In genomic region chr12:10941916-10942607, GRCh38 we compare ENCODE assay signal across 12 cellular contexts. TPM values are rescaled to one million over a fixed set of nuclear protein-coding genes. Genes with fewer than 3 reads are reported as not detected.
DNase-seq lines count a peak whose midpoint lies in the region; ATAC-seq and TF ChIP-seq lines count a peak whose summit lies in the region.
"Had no signal": no experiment of that assay in that cellular context is flagged by ENCODE, and none has a peak within 500 bp of the region (broad histone marks: within the 10 kb centered on the region; RNA-seq: fewer than 3 reads in every experiment).

No MANE protein-coding gene starts in this region.

- no peak overlapping the region for H3K4me3 ChIP-seq in right atrium auricular region

- no peaks in the 10 kb centered on the region for H3K4me1 ChIP-seq in right atrium auricular region

- peak overlapping the region; percentile 84 for H3K27ac ChIP-seq in epithelial cell of prostate
- H3K27ac ChIP-seq in right atrium auricular region = no peak overlapping the region

- TF ChIP-seq CTCF in progenitor cell of endocrine pancreas (IDR thresholded peaks at IDR 0.05; ENCODE audit: unreplicated experiment) (no peak), right atrium auricular region (IDR thresholded peaks at IDR 0.05) (no peak)

- no peak overlapping the region for H3K4me3 Mint-ChIP-seq in progenitor cell of endocrine pancreas (ENCODE audit: low read depth)
- H3K4me3 Mint-ChIP-seq in T-helper 17 cell = no peak overlapping the region

- H3K9me3 Mint-ChIP-seq in progenitor cell of endocrine pancreas (ENCODE audit: low read depth) = peaks cover 41% of the 10 kb centered on the region

- H3K27me3 ChIP-seq in right atrium auricular region = no peaks in the 10 kb centered on the region

- no peak for TF ChIP-seq POLR2A in GM18505 (IDR thresholded peaks at IDR 0.05; ENCODE audit: borderline replicate concordance, extremely low read depth, insufficient read depth, insufficient read length)

- H3K4me1 Mint-ChIP-seq in progenitor cell of endocrine pancreas (ENCODE audit: low read depth) (peaks cover 3% of the 10 kb centered on the region), T-helper 17 cell (peaks cover 17% of the 10 kb centered on the region)

- H3K27me3 Mint-ChIP-seq in progenitor cell of endocrine pancreas (no peaks in the 10 kb centered on the region), T-helper 17 cell (no peaks in the 10 kb centered on the region)

- no peaks in the 10 kb centered on the region for H3K9me3 ChIP-seq in T-helper 17 cell (ENCODE audit: control insufficient read depth, low read length, poor library complexity, severe bottlenecking)
- no peaks in the 10 kb centered on the region for H3K9me3 ChIP-seq in right atrium auricular region

- ATAC-seq in GM18868 (IDR thresholded peaks at IDR 0.05; ENCODE audit: unreplicated experiment) (peak; percentile 41), HG02970 (IDR thresholded peaks at IDR 0.05; ENCODE audit: low FRiP score, unreplicated experiment) (no peak), T-helper 17 cell (no peak), GM18505 (IDR thresholded peaks at IDR 0.05; ENCODE audit: unreplicated experiment) (no peak)

- DNase-seq in NCI-H2107 (lab: John Stamatoyannopoulos, UW) = peak; percentile 51
- DNase-seq in epithelial cell of prostate (ENCODE audit: low read depth, low spot score) = peak; percentile 91
- no peak for DNase-seq in progenitor cell of endocrine pancreas (ENCODE audit: low spot score, unreplicated experiment)
- no peak for DNase-seq in T-helper 17 cell
- DNase-seq in right atrium auricular region (ENCODE audit: low spot score) = no peak
- DNase-seq: activated CD4-positive, alpha-beta T cell treated with anti-CD3 and anti-CD28 coated beads, Interleukin-2, amount 50 U/mL, for 48 hours; NCI-H446 treated with DMSO at 0.1 percent for 48 hours had no signal

- H3K27ac Mint-ChIP-seq in progenitor cell of endocrine pancreas = peak overlapping the region; percentile 91
- H3K27ac Mint-ChIP-seq in T-helper 17 cell = no peak overlapping the region

- no peaks in the 10 kb centered on the region for H3K36me3 ChIP-seq in right atrium auricular region

- H3K36me3 Mint-ChIP-seq in progenitor cell of endocrine pancreas (ENCODE audit: insufficient read depth) (peaks cover 26% of the 10 kb centered on the region), T-helper 17 cell (ENCODE audit: low read depth) (no peaks in the 10 kb centered on the region)

RNA-seq across cellular contexts. Expression of gene TAS2R14, which starts 3.0 kb away (rescaled TPM):
- 5.7 and 6.1 TPM in 2 replicates for total RNA-seq in progenitor cell of endocrine pancreas
- 1 to 10 TPM; 2.4 to 2.9 TPM for total RNA-seq in T-helper 17 cell
- total RNA-seq in right atrium auricular region = 1 to 10 TPM in 1 of 2 donors, under 1 TPM in 1; 0.39 to 1.2 TPM

RNA-seq across cellular contexts. Expression of gene PRH2, which starts 13.0 kb away (rescaled TPM):
- total RNA-seq in progenitor cell of endocrine pancreas (not detected in 2 replicates), T-helper 17 cell (not detected), right atrium auricular region (not detected)
- total RNA-seq: osteocyte, temporal lobe had no signal

RNA-seq across cellular contexts. Expression of gene TAS2R13, which starts 32.7 kb away (rescaled TPM):
- total RNA-seq in progenitor cell of endocrine pancreas = 3.0 and 3.4 TPM in 2 replicates
- total RNA-seq in T-helper 17 cell = 1 to 10 TPM; 1.2 to 1.4 TPM
- total RNA-seq in right atrium auricular region = under 1 TPM; 0.24 to 0.63 TPM

RNA-seq across cellular contexts. Expression of gene TAS2R50, which starts 44.6 kb away (rescaled TPM):
- 2.7 and 3.5 TPM in 2 replicates for total RNA-seq in progenitor cell of endocrine pancreas
- total RNA-seq in T-helper 17 cell = under 1 TPM; 0.47 to 0.91 TPM
- total RNA-seq in right atrium auricular region = 1 to 10 TPM in 1 of 2 donors, not detected in 1; 1.2 TPM

RNA-seq across cellular contexts. Expression of gene TAS2R20, which starts 56.0 kb away (rescaled TPM):
- total RNA-seq in progenitor cell of endocrine pancreas = 3.8 and 4.0 TPM in 2 replicates
- total RNA-seq in T-helper 17 cell = 1 to 10 TPM; 1.1 to 1.7 TPM
- total RNA-seq in right atrium auricular region = under 1 TPM; 0.24 to 0.33 TPM

Comparison
In these comparisons a context has a peak if more than half of its experiments do, and no peak if none do; other contexts are left out.
1. DNase-seq: peak in NCI-H2107 (single experiment) and epithelial cell of prostate (single experiment); none in progenitor cell of endocrine pancreas (single experiment), T-helper 17 cell (0 of 3) and right atrium auricular region (single experiment).